20 cellular contexts compared by ENCODE assay signal in the genomic region with DNA sequence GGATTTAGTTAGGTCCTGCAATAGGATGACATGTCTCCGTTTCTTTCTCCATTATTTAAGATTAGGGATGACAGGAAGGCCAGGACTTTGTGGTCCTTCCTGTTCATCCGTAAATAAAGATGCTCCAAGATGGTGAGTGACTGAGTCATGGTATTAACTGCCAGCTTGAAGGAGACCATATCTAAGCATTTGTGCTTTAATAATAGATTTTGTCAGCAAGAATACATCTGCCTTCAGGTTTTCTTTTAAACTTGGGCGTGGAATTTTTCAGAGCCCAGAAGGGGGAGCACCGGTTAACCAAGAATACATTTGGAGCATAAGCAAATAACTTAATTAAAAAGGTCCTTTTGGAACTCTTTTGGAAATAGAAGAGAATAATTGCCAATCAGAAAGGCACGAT.
DNase-seq lines count a peak whose midpoint lies in the region; ATAC-seq, FAIRE-seq and TF ChIP-seq lines count a peak whose summit lies in the region.
"Had no signal": no experiment of that assay in that cellular context is flagged by ENCODE, and none has a peak within 500 bp of the region (broad histone marks: within the 10 kb centered on the region; RNA-seq: fewer than 3 reads in every experiment).

No MANE protein-coding gene starts in this region.

- H2AK5ac ChIP-seq in H1 (ENCODE audit: low read depth, low read length) (no peak overlapping the region), trophoblast cell (ENCODE audit: low read length) (no peak overlapping the region)

- H3K56ac ChIP-seq in H1 (replicated peaks; ENCODE audit: insufficient read length, low read depth, low read length): no peak overlapping the region

- no peak overlapping the region for H3K4ac ChIP-seq in H1 (replicated peaks; ENCODE audit: insufficient read length, low read depth, low read length)
- no peak overlapping the region for H3K4ac ChIP-seq in trophoblast cell (ENCODE audit: low read depth, low read length)

- H3K23ac ChIP-seq in H1 (ENCODE audit: insufficient read length) (no peak overlapping the region), trophoblast cell (ENCODE audit: low read length) (no peak overlapping the region)

- H3K79me2 ChIP-seq in OCI-LY1 (ENCODE audit: insufficient read depth, low read length): peaks cover 85% of the 10 kb centered on the region
- H3K79me2 ChIP-seq in H1 (ENCODE audit: control insufficient read depth in 1 of 2, insufficient read depth in 2 of 2, low read length in 2 of 2): peaks cover 5 to 89% of the 10 kb centered on the region in 2 experiments
- no peaks in the 10 kb centered on the region for H3K79me2 ChIP-seq in trophoblast cell (ENCODE audit: control insufficient read depth, insufficient read depth, low read length, poor library complexity)

- no peak overlapping the region for H2AFZ ChIP-seq in OCI-LY1 (ENCODE audit: low read length)
- no peak overlapping the region for H2AFZ ChIP-seq in H1 (ENCODE audit: low read length)
- no peak overlapping the region for H2AFZ ChIP-seq in trophoblast cell (ENCODE audit: insufficient read depth, low read length, poor library complexity)

- TF ChIP-seq EP300 in H1 (IDR thresholded peaks at IDR 0.05; ENCODE audit: borderline replicate concordance in 1 of 2, low read depth in 2 of 2, low read length in 2 of 2): no peak

- intact Hi-C loops in Caco-2 (cut with micrococcal nuclease; ENCODE audit: unreplicated experiment): loop anchor here (5.0 kb wide), 2 partner anchors 48 to 63 kb away; no protein-coding TSS in a partner anchor
- intact Hi-C loops in psoas muscle (cut with DNase I): loop anchor here in 1 of 2 donors (5.0 kb wide), 2 partner anchors 48 to 67 kb away; partner anchors contain the start of gene ARHGAP35
- intact Hi-C loops in ascending aorta (cut with DNase I): loop anchor here (5.0 kb wide), 2 partner anchors 53 to 67 kb away; partner anchors contain the start of gene ARHGAP35

- H3K4me1 Mint-ChIP-seq in Caco-2 (ENCODE audit: low read depth, unreplicated experiment) (peaks cover 32% of the 10 kb centered on the region), WTC11 (peaks cover 33% of the 10 kb centered on the region)

- no peaks in the 10 kb centered on the region for H3K9me3 ChIP-seq in Caco-2
- no peaks in the 10 kb centered on the region for H3K9me3 ChIP-seq in OCI-LY1 (ENCODE audit: low read length)
- no peaks in the 10 kb centered on the region for H3K9me3 ChIP-seq in H1 (ENCODE audit: insufficient read depth in 2 of 2, low read depth in 1 of 2, low read length in 1 of 2)
- H3K9me3 ChIP-seq in psoas muscle: no peaks in the 10 kb centered on the region
- no peaks in the 10 kb centered on the region for H3K9me3 ChIP-seq in ascending aorta
- H3K9me3 ChIP-seq in Peyer's patch: no peaks in the 10 kb centered on the region
- H3K9me3 ChIP-seq in trophoblast cell (ENCODE audit: insufficient read depth, low read depth, low read length): no peaks in the 10 kb centered on the region
- H3K9me3 ChIP-seq: vagina had no signal

- BruUV-seq in Caco-2 (replicated peaks; lab: Mats Ljungman, UMichigan): no TSS peak

- H3K4me3 ChIP-seq in Caco-2 (ENCODE audit: low read depth, low read length): no peak overlapping the region
- no peak overlapping the region for H3K4me3 ChIP-seq in OCI-LY1 (ENCODE audit: low read depth, low read length, poor library complexity, severe bottlenecking)
- no peak overlapping the region for H3K4me3 ChIP-seq in H1 (ENCODE audit: extremely low read depth in 1 of 4, insufficient read depth in 2 of 4, low read depth in 3 of 4, low read length in 4 of 4)
- no peak overlapping the region for H3K4me3 ChIP-seq in psoas muscle
- H3K4me3 ChIP-seq in ascending aorta: no peak overlapping the region
- no peak overlapping the region for H3K4me3 ChIP-seq in Peyer's patch
- no peak overlapping the region for H3K4me3 ChIP-seq in trophoblast cell (ENCODE audit: low read depth, low read length)
- H3K4me3 ChIP-seq: vagina had no signal

- no peak for FAIRE-seq in H1 (lab: Jason Lieb, UNC)
- FAIRE-seq: keratinocyte, small intestine had no signal

- H3K14ac ChIP-seq in H1 (ENCODE audit: insufficient read length) (no peak overlapping the region), trophoblast cell (ENCODE audit: low read length) (no peak overlapping the region)

- CTCF ChIA-PET in Caco-2 (lab: Charles Lee) (interaction anchor here (1.2 kb wide), 1 partner anchor 62 kb away, joined by 6 read pairs; no protein-coding TSS in a partner anchor), H1 (lab: Charles Lee; ENCODE audit: partially characterized antibody) (interaction anchor here (0.8 to 6.0 kb wide), 8 partner anchors 14 to 75 kb away, joined by 3 to 47 read pairs (median 4); no protein-coding TSS in a partner anchor), WTC11 (lab: Charles Lee) (interaction anchor here (0.7 to 1.1 kb wide), 3 partner anchors 16 to 73 kb away, joined by 3 to 4 read pairs (median 3); no protein-coding TSS in a partner anchor)

- no peak overlapping the region for H4K91ac ChIP-seq in H1 (replicated peaks; ENCODE audit: insufficient read length, low read length)
- H4K91ac ChIP-seq in trophoblast cell (ENCODE audit: low read depth, low read length): no peak overlapping the region

- H3K18ac ChIP-seq in H1 (ENCODE audit: extremely low read depth, low read length) (no peak overlapping the region), trophoblast cell (ENCODE audit: low read length) (no peak overlapping the region)

- no peak overlapping the region for H4K12ac ChIP-seq in trophoblast cell (ENCODE audit: low read depth, low read length)

- H3K36me3 Mint-ChIP-seq in Caco-2 (ENCODE audit: insufficient read depth, unreplicated experiment): peaks cover 48% of the 10 kb centered on the region
- H3K36me3 Mint-ChIP-seq in WTC11: no peaks in the 10 kb centered on the region

- ATAC-seq in psoas muscle (no peak), WTC11 (no peak)
- ATAC-seq: Panc1 had no signal

- POLR2A ChIA-PET in Caco-2 (lab: Charles Lee): no interaction called here
- POLR2A ChIA-PET in H1 (lab: Charles Lee; ENCODE audit: partially characterized antibody): interaction anchor here (1.3 kb wide), 1 partner anchor 67 kb away, joined by 3 read pairs; no protein-coding TSS in a partner anchor
- POLR2A ChIA-PET in WTC11 (lab: Charles Lee): no interaction called here

- peak; percentile 3 to 27; a peak in 1 of 4 replicates for TF ChIP-seq RAD21 in H1 (IDR thresholded peaks at IDR 0.05 in 1 of 2, conservative IDR thresholded peaks at IDR 0.05 in 1 of 2; ENCODE audit: low read depth in 2 of 2, low read length in 2 of 2)

- H3F3A ChIP-seq in OCI-LY1 (ENCODE audit: insufficient read depth, low read length): no peaks in the 10 kb centered on the region

- H2BK15ac ChIP-seq in H1 (ENCODE audit: low read length): no peak overlapping the region

- H3K27ac Mint-ChIP-seq in Caco-2 (ENCODE audit: unreplicated experiment) (no peak overlapping the region), WTC11 (no peak overlapping the region)

- H4K8ac ChIP-seq in H1 (ENCODE audit: extremely low read depth, insufficient read depth, low read length) (no peak overlapping the region), trophoblast cell (ENCODE audit: low read depth, low read length) (no peak overlapping the region)

- H3K79me1 ChIP-seq in H1 (ENCODE audit: low read depth, low read length) (peaks cover 23% of the 10 kb centered on the region), trophoblast cell (ENCODE audit: low read length) (no peaks in the 10 kb centered on the region)

- WGBS in H1 (ENCODE audit: extremely low coverage in 1 of 2, insufficient coverage in 1 of 2, insufficient read length in 1 of 2, insufficient replicate concordance in 2 of 2, low coverage in 1 of 2, low lambda C conversion rate in 2 of 2, missing lambda C conversion rate in 1 of 2), 2 experiments: 84% methylated on average over 4 of the region's 5 CpGs; no CpG with 5 or more reads in 1 of the 2 experiments
- WGBS in psoas muscle, 3 donors: 69 to 80% (median 72%) methylated on average over 5 of the region's 5 CpGs
- no CpG with 5 or more reads among the region's 5 CpGs for WGBS in trophoblast cell (ENCODE audit: extremely low coverage, insufficient coverage, insufficient read length)

- H3K4me3 Mint-ChIP-seq in Caco-2 (ENCODE audit: unreplicated experiment) (no peak overlapping the region), WTC11 (no peak overlapping the region)
- H3K4me3 Mint-ChIP-seq: CD8-positive, alpha-beta memory T cell; central memory CD8-positive, alpha-beta T cell had no signal

- H3K9ac ChIP-seq in OCI-LY1 (ENCODE audit: low read length) (no peak overlapping the region), H1 (replicated peaks in 1 of 4; ENCODE audit: extremely low read depth in 1 of 4, low read depth in 3 of 4, low read length in 3 of 4) (no peak overlapping the region), trophoblast cell (ENCODE audit: low read length) (no peak overlapping the region)

- H3K9me2 ChIP-seq in OCI-LY1 (ENCODE audit: low read depth, low read length): no peaks in the 10 kb centered on the region

- H3K27me3 Mint-ChIP-seq in Caco-2 (ENCODE audit: insufficient read depth, unreplicated experiment) (no peaks in the 10 kb centered on the region), WTC11 (ENCODE audit: low read depth) (no peaks in the 10 kb centered on the region)
- H3K27me3 Mint-ChIP-seq: CD8-positive, alpha-beta memory T cell; central memory CD8-positive, alpha-beta T cell had no signal

- H3K4me1 ChIP-seq in Caco-2: peaks cover 32% of the 10 kb centered on the region
- peaks cover 61% of the 10 kb centered on the region for H3K4me1 ChIP-seq in OCI-LY1 (ENCODE audit: insufficient read depth, low read length, severe bottlenecking)
- H3K4me1 ChIP-seq in H1 (replicated peaks in 1 of 4; ENCODE audit: control insufficient read depth in 3 of 4, insufficient read depth in 4 of 4, low read length in 3 of 4): peaks cover 0 to 13% (median 5%) of the 10 kb centered on the region in 4 experiments; a peak in 3 of 7 replicates
- H3K4me1 ChIP-seq in psoas muscle: peaks cover 82% of the 10 kb centered on the region
- H3K4me1 ChIP-seq in ascending aorta: peaks cover 33 to 80% of the 10 kb centered on the region in 2 donors
- H3K4me1 ChIP-seq in Peyer's patch: peaks cover 0 to 36% (median 11%) of the 10 kb centered on the region in 4 donors
- H3K4me1 ChIP-seq in trophoblast cell (ENCODE audit: control insufficient read depth in 1 of 2, insufficient read depth in 2 of 2, low read length in 2 of 2): peaks cover 3 to 11% of the 10 kb centered on the region in 2 experiments

- H4K20me1 ChIP-seq in OCI-LY1 (ENCODE audit: insufficient read depth, low read length) (no peaks in the 10 kb centered on the region), H1 (replicated peaks in 1 of 2; ENCODE audit: control insufficient read depth in 1 of 2, insufficient read depth in 2 of 2, low read length in 2 of 2) (peaks cover 19 to 21% of the 10 kb centered on the region in 2 experiments)

- H2BK120ac ChIP-seq in H1 (replicated peaks; ENCODE audit: low read depth, low read length) (no peak overlapping the region), trophoblast cell (ENCODE audit: insufficient read depth, low read length, poor library complexity) (no peak overlapping the region)

- H3K9me3 Mint-ChIP-seq in Caco-2 (ENCODE audit: unreplicated experiment) (no peaks in the 10 kb centered on the region), WTC11 (no peaks in the 10 kb centered on the region)
- H3K9me3 Mint-ChIP-seq: CD8-positive, alpha-beta memory T cell; central memory CD8-positive, alpha-beta T cell had no signal

- H3K27me3 ChIP-seq in Caco-2 (replicated peaks; ENCODE audit: control insufficient read depth, insufficient read depth, low read length) (no peaks in the 10 kb centered on the region), OCI-LY1 (ENCODE audit: insufficient read depth, low read length) (no peaks in the 10 kb centered on the region), H1 (replicated peaks in 1 of 4; ENCODE audit: control insufficient read depth in 3 of 4, extremely low read depth in 1 of 4, insufficient read depth in 3 of 4, low read length in 3 of 4) (no peaks in the 10 kb centered on the region), psoas muscle (ENCODE audit: insufficient read depth in 3 of 3, low read length in 2 of 3) (no peaks in the 10 kb centered on the region), ascending aorta (no peaks in the 10 kb centered on the region), Peyer's patch (no peaks in the 10 kb centered on the region), trophoblast cell (ENCODE audit: insufficient read depth, low read length) (no peaks in the 10 kb centered on the region)
- H3K27me3 ChIP-seq: vagina had no signal

- no peak for DNase-seq in Caco-2
- no peak for DNase-seq in H1 (ENCODE audit: low read depth in 1 of 2, low spot score in 2 of 2)
- no peak for DNase-seq in psoas muscle
- DNase-seq in ascending aorta (ENCODE audit: low spot score in 2 of 2): no peak
- no peak for DNase-seq in Peyer's patch
- no peak for DNase-seq in trophoblast cell
- DNase-seq in WTC11 (ENCODE audit: low spot score): no peak
- DNase-seq: activated naive CD4-positive, alpha-beta T cell treated with anti-CD3 and anti-CD28 coated beads, Interleukin-2, amount 50 U/mL, for 16 hours; CD8-positive, alpha-beta memory T cell; GDM1; Karpas-422; midbrain; NCI-H1694; small intestine; stimulated activated naive CD4-positive, alpha-beta T cell treated with Interleukin-2 at 50 U/mL for 16 hours had no signal

- no peaks in the 10 kb centered on the region; the same call in 1 of the 2 replicates for H3K36me3 ChIP-seq in Caco-2 (ENCODE audit: control insufficient read depth, insufficient read depth, low read length)
- peaks cover 8% of the 10 kb centered on the region; the same call in 1 of the 2 replicates for H3K36me3 ChIP-seq in OCI-LY1 (ENCODE audit: insufficient read depth, low read length)
- H3K36me3 ChIP-seq in H1 (ENCODE audit: control insufficient read depth in 2 of 4, insufficient read depth in 4 of 4, low read length in 3 of 4): no peaks in the 10 kb centered on the region
- no peaks in the 10 kb centered on the region for H3K36me3 ChIP-seq in psoas muscle (ENCODE audit: insufficient read depth in 1 of 2, low read depth in 1 of 2)
- no peaks in the 10 kb centered on the region for H3K36me3 ChIP-seq in ascending aorta
- H3K36me3 ChIP-seq in Peyer's patch: no peaks in the 10 kb centered on the region
- no peaks in the 10 kb centered on the region for H3K36me3 ChIP-seq in trophoblast cell (ENCODE audit: control insufficient read depth in 1 of 2, insufficient read depth in 2 of 2, low read length in 2 of 2)
- H3K36me3 ChIP-seq: vagina had no signal

- no peak overlapping the region for H2BK20ac ChIP-seq in H1 (ENCODE audit: low read length)

- H2BK5ac ChIP-seq in H1 (ENCODE audit: low read depth, low read length) (no peak overlapping the region), trophoblast cell (ENCODE audit: low read depth, low read length, poor library complexity) (no peak overlapping the region)

- no peak overlapping the region for H3K27ac ChIP-seq in OCI-LY1 (ENCODE audit: low read depth, low read length, poor library complexity, severe bottlenecking)
- H3K27ac ChIP-seq in H1 (ENCODE audit: low read depth, low read length): no peak overlapping the region
- peak overlapping the region; percentile 75 for H3K27ac ChIP-seq in psoas muscle
- no peak overlapping the region for H3K27ac ChIP-seq in ascending aorta
- H3K27ac ChIP-seq in Peyer's patch: no peak overlapping the region
- no peak overlapping the region for H3K27ac ChIP-seq in trophoblast cell (ENCODE audit: low read depth, low read length)

- H3K4me2 ChIP-seq in OCI-LY1 (ENCODE audit: low read length): no peak overlapping the region
- no peak overlapping the region for H3K4me2 ChIP-seq in H1 (ENCODE audit: insufficient read depth in 1 of 2, low read depth in 2 of 2, low read length in 2 of 2)
- no peak overlapping the region for H3K4me2 ChIP-seq in trophoblast cell (ENCODE audit: low read length)

- TF ChIP-seq CTCF in Caco-2 (IDR thresholded peaks at IDR 0.05; ENCODE audit: insufficient read depth in 1 of 2, low read depth in 1 of 2, low read length in 1 of 2, severe bottlenecking in 1 of 2, unreplicated experiment in 1 of 2) (peak; percentile 17 to 33), OCI-LY1 (IDR thresholded peaks at IDR 0.05; ENCODE audit: low read length) (peak; percentile 19; the same call in 1 of the 2 replicates), H1 (IDR thresholded peaks at IDR 0.05; ENCODE audit: control extremely low read depth in 1 of 3, insufficient read depth in 1 of 3, low read depth in 1 of 3, low read length in 3 of 3) (no peak; a peak in 1 of 4 replicates), psoas muscle (IDR thresholded peaks at IDR 0.05) (no peak), ascending aorta (IDR thresholded peaks at IDR 0.05) (no peak), Peyer's patch (IDR thresholded peaks at IDR 0.05) (no peak), WTC11 (IDR thresholded peaks at IDR 0.05) (no peak)

- no peaks in the 10 kb centered on the region for H3K23me2 ChIP-seq in H1 (ENCODE audit: low read depth, low read length)

- TF ChIP-seq POLR2A in H1 (IDR thresholded peaks at IDR 0.05; ENCODE audit: control extremely low read depth in 1 of 2, low read depth in 2 of 2, low read length in 2 of 2) (no peak), Peyer's patch (IDR thresholded peaks at IDR 0.05) (no peak)

- no peak overlapping the region for H4K5ac ChIP-seq in H1 (ENCODE audit: insufficient read length, low read depth, low read length)

- H2BK12ac ChIP-seq in H1 (ENCODE audit: low read depth, low read length) (no peak overlapping the region), trophoblast cell (ENCODE audit: low read length) (no peak overlapping the region)

Comparison
In these comparisons a context has a peak if more than half of its experiments do, and no peak if none do; other contexts are left out.
1. CTCF ChIP-seq: peak in Caco-2 (2 of 2) and OCI-LY1 (single experiment); none in H1 (0 of 3), psoas muscle (single experiment), ascending aorta (0 of 3), Peyer's patch (0 of 6) and WTC11 (single experiment).